Comparison of ENCODE assay signal across 1 cellular context in genomic region chr4:139297001-139297410, GRCh38.
TF ChIP-seq lines count a peak whose summit lies in the region.

No MANE protein-coding gene starts in this region.

TF ChIP-seq in HepG2, 621 proteins besides CTCF, POLR2A, EP300 and RAD21:
- TF ChIP-seq ZNF564 (CRISPR knock-in tag; IDR thresholded peaks at IDR 0.05) (no peak), MAFK (conservative IDR thresholded peaks at IDR 0.05 in 1 of 2, IDR thresholded peaks at IDR 0.05 in 1 of 2; ENCODE audit: low read length in 2 of 2) (peak; percentile 94 to 96), MAFF (IDR thresholded peaks at IDR 0.05; ENCODE audit: low read depth, low read length) (peak; percentile 96)
TF ChIP-seq in HepG2: peak in this region for 2.
